In genomic region chr5:145942749-145943148, GRCh38 we compare ENCODE assay signal across 22 cellular contexts. TPM values are rescaled to one million over a fixed set of nuclear protein-coding genes. Genes with fewer than 3 reads are reported as not detected.
"Had no signal": no experiment of that assay in that cellular context is flagged by ENCODE, and none has a peak within 500 bp of the region (broad histone marks: within the 10 kb centered on the region; RNA-seq: fewer than 3 reads in every experiment).

No MANE protein-coding gene starts in this region.

- H3K36me3 ChIP-seq: esophagus muscularis mucosa, neutrophil, sigmoid colon, spleen, vagina had no signal

- ATAC-seq: activated T-cell treated with anti-CD3 and anti-CD28 coated beads, Interleukin-2, amount 50 U/mL, for 72 hours; left cardiac atrium; natural killer cell treated with Interleukin-12 subunit alpha and Interleukin-12 subunit beta and Interleukin-15 and Interleukin-18, amount 100 ng/mL, for 72 hours; stimulated activated memory B cell treated with anti-CD40 and anti-IgM and Interleukin-4, amounts not matched to agents 10 μg/mL and 1 μg/mL and 100 μg/mL, for 72 hours; T-helper 17 cell had no signal

- H3K27me3 Mint-ChIP-seq: stimulated activated memory B cell treated with anti-CD40 and anti-IgM and Interleukin-4, amounts not matched to agents 10 μg/mL and 1 μg/mL and 100 μg/mL, for 72 hours had no signal

- H3K9me3 ChIP-seq: esophagus muscularis mucosa, neutrophil, sigmoid colon, spleen, vagina had no signal

- H3K27me3 ChIP-seq: esophagus muscularis mucosa, sigmoid colon, vagina had no signal

- H3K4me3 Mint-ChIP-seq: stimulated activated memory B cell treated with anti-CD40 and anti-IgM and Interleukin-4, amounts not matched to agents 10 μg/mL and 1 μg/mL and 100 μg/mL, for 72 hours; T-helper 17 cell had no signal

- H3K36me3 Mint-ChIP-seq: natural killer cell treated with Interleukin-12 subunit alpha and Interleukin-12 subunit beta and Interleukin-15 and Interleukin-18, amount 100 ng/mL, for 72 hours; stimulated activated memory B cell treated with anti-CD40 and anti-IgM and Interleukin-4, amounts not matched to agents 10 μg/mL and 1 μg/mL and 100 μg/mL, for 72 hours had no signal

- H3K27ac Mint-ChIP-seq: natural killer cell treated with Interleukin-12 subunit alpha and Interleukin-12 subunit beta and Interleukin-15 and Interleukin-18, amount 100 ng/mL, for 72 hours; stimulated activated memory B cell treated with anti-CD40 and anti-IgM and Interleukin-4, amounts not matched to agents 10 μg/mL and 1 μg/mL and 100 μg/mL, for 72 hours; T-helper 17 cell had no signal

- DNase-seq: activated CD4-positive, alpha-beta T cell treated with anti-CD3 and anti-CD28 coated beads, Interleukin-2, amount 50 U/mL, for 4 hours; activated CD4-positive, CD25-positive, alpha-beta regulatory T cell treated with anti-CD3 and anti-CD28 coated beads, Interleukin-2, amount 50 U/mL, for 72 hours; activated effector memory CD4-positive, alpha-beta T cell treated with anti-CD3 and anti-CD28 coated beads, Interleukin-2, amount 50 U/mL, for 16 hours; activated naive CD4-positive, alpha-beta T cell treated with anti-CD3 and anti-CD28 coated beads, Interleukin-2, amount 50 U/mL, for 16 hours; activated T-cell treated with anti-CD3 and anti-CD28 coated beads, Interleukin-2, amount 50 U/mL, for 72 hours; aorta; cortex of kidney; effector CD8-positive, alpha-beta T cell; left cardiac atrium; sigmoid colon; spleen; stimulated activated CD4-positive, alpha-beta T cell treated with anti-CD3 and anti-CD28 coated beads, Interleukin-4, amount 100 ng/mL, for 4 hours; T-helper 17 cell; trophoblast cell had no signal

- H3K4me1 ChIP-seq: parathyroid adenoma, sigmoid colon, spleen had no signal

- H3K4me3 ChIP-seq: esophagus muscularis mucosa, sigmoid colon, spleen, vagina had no signal

- H3K4me1 Mint-ChIP-seq: stimulated activated memory B cell treated with anti-CD40 and anti-IgM and Interleukin-4, amounts not matched to agents 10 μg/mL and 1 μg/mL and 100 μg/mL, for 72 hours had no signal

- H2AFZ ChIP-seq: parathyroid adenoma had no signal

- H3K79me2 ChIP-seq: parathyroid adenoma had no signal

- H3K9me3 Mint-ChIP-seq: activated T-cell treated with anti-CD3 and anti-CD28 coated beads, Interleukin-2, amount 50 U/mL, for 72 hours; natural killer cell treated with Interleukin-12 subunit alpha and Interleukin-12 subunit beta and Interleukin-15 and Interleukin-18, amount 100 ng/mL, for 72 hours; stimulated activated memory B cell treated with anti-CD40 and anti-IgM and Interleukin-4, amounts not matched to agents 10 μg/mL and 1 μg/mL and 100 μg/mL, for 72 hours had no signal

- H3K27ac ChIP-seq: esophagus muscularis mucosa, parathyroid adenoma, sigmoid colon, spleen, vagina, VCaP had no signal

RNA-seq across cellular contexts. Expression of gene SH3RF2, which starts 6.4 kb away (rescaled TPM):
- total RNA-seq: activated CD8-positive, alpha-beta memory T cell treated with anti-CD3 and anti-CD28 coated beads for 36 hours had no signal
